Comparison of ENCODE assay signal across 1 cellular context in the genomic region with DNA sequence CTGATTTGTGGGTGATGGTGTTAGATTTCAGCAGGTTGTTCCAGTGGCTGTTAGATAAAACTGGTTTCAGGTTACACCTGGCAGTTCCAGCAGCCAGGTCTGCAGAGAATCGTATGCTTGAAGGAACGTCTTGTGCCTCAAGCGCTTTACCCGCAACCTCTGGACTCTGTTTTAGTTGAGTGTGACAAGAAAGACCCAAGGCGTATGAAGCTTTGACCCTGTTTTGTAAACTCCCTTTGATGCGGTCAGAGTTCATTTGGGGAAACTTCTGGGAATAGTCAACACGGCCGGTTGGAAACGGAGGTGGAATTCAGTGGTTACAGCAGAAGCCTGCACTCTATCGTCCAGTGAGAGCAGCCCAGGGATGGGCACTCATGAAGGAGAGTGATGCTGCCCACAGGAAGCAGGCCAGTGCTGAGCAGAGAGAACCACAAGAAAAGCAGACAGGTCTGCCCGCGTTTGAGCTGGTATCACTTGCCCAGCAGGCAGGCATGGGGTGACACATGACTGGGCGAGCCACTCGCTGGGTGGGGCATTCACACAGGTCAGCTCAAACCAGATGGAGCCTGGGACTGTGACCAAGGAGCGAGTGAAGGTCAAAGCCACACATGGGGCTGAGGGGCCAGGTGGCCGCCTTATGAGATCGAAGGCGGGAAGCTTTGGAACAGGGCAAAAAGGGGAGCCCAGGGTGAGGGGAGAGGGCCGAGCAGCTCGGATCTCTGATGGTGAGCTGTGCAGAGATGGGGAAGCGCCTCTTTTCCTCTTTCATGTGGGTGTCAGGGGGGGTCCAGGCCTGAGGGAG.
TF ChIP-seq lines count a peak whose summit lies in the region.

No MANE protein-coding gene starts in this region.

TF ChIP-seq in IMR-90, 13 proteins besides CTCF, POLR2A, EP300 and RAD21 (continued from another document):
- TF ChIP-seq, protein P1, sequence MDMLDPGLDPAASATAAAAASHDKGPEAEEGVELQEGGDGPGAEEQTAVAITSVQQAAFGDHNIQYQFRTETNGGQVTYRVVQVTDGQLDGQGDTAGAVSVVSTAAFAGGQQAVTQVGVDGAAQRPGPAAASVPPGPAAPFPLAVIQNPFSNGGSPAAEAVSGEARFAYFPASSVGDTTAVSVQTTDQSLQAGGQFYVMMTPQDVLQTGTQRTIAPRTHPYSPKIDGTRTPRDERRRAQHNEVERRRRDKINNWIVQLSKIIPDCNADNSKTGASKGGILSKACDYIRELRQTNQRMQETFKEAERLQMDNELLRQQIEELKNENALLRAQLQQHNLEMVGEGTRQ (IDR thresholded peaks at IDR 0.05; ENCODE audit: low read depth, low read length), result no peak
- TF ChIP-seq FOS (IDR thresholded peaks at IDR 0.05; ENCODE audit: low read depth, low read length) (no peak), RCOR1 (IDR thresholded peaks at IDR 0.05; ENCODE audit: insufficient replicate concordance, low read length) (no peak), MXI1 (IDR thresholded peaks at IDR 0.05; ENCODE audit: borderline replicate concordance, low read depth, low read length) (no peak), BHLHE40 (IDR thresholded peaks at IDR 0.05; ENCODE audit: low read depth, low read length) (no peak), CEBPB (IDR thresholded peaks at IDR 0.05; ENCODE audit: low read depth, low read length) (no peak), SMC3 (IDR thresholded peaks at IDR 0.05; ENCODE audit: low read depth, low read length) (no peak)
